22 cellular contexts compared by ENCODE assay signal in the genomic region with DNA sequence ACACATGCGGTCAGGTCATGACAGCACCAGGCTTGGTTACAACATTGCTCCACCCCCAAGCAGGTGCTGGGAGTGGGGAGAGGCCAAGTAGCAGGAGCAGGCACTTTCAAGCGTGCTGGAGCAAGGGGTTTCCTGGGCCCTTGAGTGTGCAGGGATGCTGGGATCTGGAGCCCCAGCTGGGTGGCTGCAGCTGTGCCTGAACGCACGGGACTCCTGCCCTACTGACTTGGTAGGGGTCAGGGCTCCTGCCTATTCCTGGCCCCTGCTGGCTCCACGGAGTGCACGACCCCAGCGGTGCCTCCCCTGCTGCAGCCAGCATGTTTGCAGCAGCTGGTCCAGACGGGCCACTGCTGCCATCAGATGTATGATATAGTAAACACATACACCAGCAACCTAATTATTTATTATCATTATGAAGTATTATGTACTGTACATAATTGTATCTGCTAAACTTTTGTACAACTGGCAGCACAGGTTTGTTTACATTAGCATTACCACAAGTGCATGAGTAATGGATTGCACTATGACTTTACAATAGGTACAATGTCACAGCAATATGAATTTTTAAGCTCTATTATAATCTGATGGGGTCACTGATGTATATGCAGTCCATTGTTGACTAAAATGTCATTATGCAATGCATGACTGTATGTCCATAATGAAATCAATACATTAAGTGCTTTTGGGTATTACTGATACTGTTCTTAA.
"Had no signal": no experiment of that assay in that cellular context is flagged by ENCODE, and none has a peak within 500 bp of the region (broad histone marks: within the 10 kb centered on the region; RNA-seq: fewer than 3 reads in every experiment).

No MANE protein-coding gene starts in this region.

- H3K36me3 ChIP-seq: right atrium auricular region, transverse colon had no signal

- H3K4me3 Mint-ChIP-seq: activated CD4-positive, alpha-beta memory T cell treated with anti-CD3 and anti-CD28 coated beads, Interleukin-2, amount 10 ng/mL, durations not matched to agents 7 days and 5 days; activated naive CD8-positive, alpha-beta T cell; brain; dendritic cell treated with granulocyte-macrophage colony-stimulating factor and Interleukin-4, amounts not matched to agents 40 ng/mL and 50 ng/mL, for 4 days; nephron progenitor cell; WTC11 had no signal

- H3K9me3 ChIP-seq: right atrium auricular region, transverse colon had no signal

- H3K9me3 Mint-ChIP-seq: brain; dendritic cell treated with granulocyte-macrophage colony-stimulating factor and Interleukin-4, amounts not matched to agents 40 ng/mL and 50 ng/mL, for 4 days; nephron progenitor cell had no signal

- H3K4me3 ChIP-seq: right atrium auricular region, transverse colon had no signal

- H3K27me3 ChIP-seq: right atrium auricular region, transverse colon had no signal

- H3K27ac ChIP-seq: epithelial cell of prostate, right atrium auricular region, transverse colon had no signal

- H3K27me3 Mint-ChIP-seq: activated CD4-positive, alpha-beta memory T cell treated with anti-CD3 and anti-CD28 coated beads, Interleukin-2, amount 10 ng/mL, durations not matched to agents 7 days and 5 days; activated naive CD8-positive, alpha-beta T cell; brain; dendritic cell treated with granulocyte-macrophage colony-stimulating factor and Interleukin-4, amounts not matched to agents 40 ng/mL and 50 ng/mL, for 4 days; progenitor cell of endocrine pancreas had no signal

- DNase-seq: activated CD4-positive, alpha-beta memory T cell treated with anti-CD3 and anti-CD28 coated beads, Interleukin-2, amount 10 ng/mL, durations not matched to agents 7 days and 5 days; activated CD4-positive, alpha-beta T cell treated with anti-CD3 and anti-CD28 coated beads for 4 hours; activated CD8-positive, alpha-beta memory T cell treated with anti-CD3 and anti-CD28 coated beads, Interleukin-2, amount 50 U/mL, for 4 hours; activated gamma-delta T cell; activated T-cell treated with anti-CD3 and anti-CD28 coated beads, Interleukin-2, amount 50 U/mL, for 48 hours; amniotic stem cell; cerebellar nuclear complex; effector memory CD4-positive, alpha-beta T cell; head of caudate nucleus; nephron progenitor cell; stimulated activated CD4-positive, alpha-beta T cell treated with anti-CD3 and anti-CD28 coated beads, Interleukin-15, amount 100 ng/mL, for 24 hours; stimulated activated CD4-positive, alpha-beta T cell treated with anti-CD3 and anti-CD28 coated beads, Interleukin-4, amount 100 ng/mL, for 1 hour; stimulated activated naive CD4-positive, alpha-beta T cell; substantia nigra; transverse colon had no signal

- H3K36me3 Mint-ChIP-seq: activated naive CD8-positive, alpha-beta T cell; brain; WTC11 had no signal

- H3K4me1 ChIP-seq: right atrium auricular region, transverse colon had no signal

- H3K4me1 Mint-ChIP-seq: activated CD4-positive, alpha-beta memory T cell treated with anti-CD3 and anti-CD28 coated beads, Interleukin-2, amount 10 ng/mL, durations not matched to agents 7 days and 5 days; brain; nephron progenitor cell had no signal

- H3K27ac Mint-ChIP-seq: activated CD4-positive, alpha-beta memory T cell treated with anti-CD3 and anti-CD28 coated beads, Interleukin-2, amount 10 ng/mL, durations not matched to agents 7 days and 5 days; activated naive CD8-positive, alpha-beta T cell; brain; dendritic cell treated with granulocyte-macrophage colony-stimulating factor and Interleukin-4, amounts not matched to agents 40 ng/mL and 50 ng/mL, for 4 days; nephron progenitor cell; progenitor cell of endocrine pancreas; WTC11 had no signal
